In genomic region chr2:214716811-214717560, GRCh38 we compare ENCODE assay signal across 19 cellular contexts.
"Had no signal": no experiment of that assay in that cellular context is flagged by ENCODE, and none has a peak within 500 bp of the region (broad histone marks: within the 10 kb centered on the region; RNA-seq: fewer than 3 reads in every experiment).

No MANE protein-coding gene starts in this region.

- ATAC-seq: activated CD4-positive, alpha-beta T cell treated with anti-CD3 and anti-CD28 coated beads for 36 hours; activated T-helper 17 cell treated with anti-CD3 and anti-CD28 coated beads, Interleukin-2, amount 50 U/mL, for 72 hours had no signal

- H3K4me1 ChIP-seq: breast epithelium had no signal

- H3K27ac Mint-ChIP-seq: activated CD4-positive, alpha-beta memory T cell treated with anti-CD3 and anti-CD28 coated beads, Interleukin-2, amount 10 ng/mL, durations not matched to agents 7 days and 5 days; activated CD4-positive, alpha-beta T cell treated with anti-CD3 and anti-CD28 coated beads for 36 hours; activated T-helper 17 cell treated with anti-CD3 and anti-CD28 coated beads, Interleukin-2, amount 50 U/mL, for 72 hours had no signal

- H3K4me3 Mint-ChIP-seq: activated CD4-positive, alpha-beta memory T cell treated with anti-CD3 and anti-CD28 coated beads, Interleukin-2, amount 10 ng/mL, durations not matched to agents 7 days and 5 days; activated CD4-positive, alpha-beta T cell treated with anti-CD3 and anti-CD28 coated beads for 36 hours; activated T-helper 17 cell treated with anti-CD3 and anti-CD28 coated beads, Interleukin-2, amount 50 U/mL, for 72 hours had no signal

- H3K27ac ChIP-seq: breast epithelium, PC-9, SK-N-MC, VCaP had no signal

- H3K27me3 ChIP-seq: breast epithelium had no signal

- H3K4me1 Mint-ChIP-seq: activated CD4-positive, alpha-beta T cell treated with anti-CD3 and anti-CD28 coated beads for 36 hours; activated T-helper 17 cell treated with anti-CD3 and anti-CD28 coated beads, Interleukin-2, amount 50 U/mL, for 72 hours had no signal

- H3K4me2 ChIP-seq: PC-9 had no signal

- H2AFZ ChIP-seq: PC-9 had no signal

- DNase-seq: activated CD4-positive, alpha-beta memory T cell treated with anti-CD3 and anti-CD28 coated beads, Interleukin-2, amount 10 ng/mL, durations not matched to agents 7 days and 5 days; activated CD4-positive, alpha-beta T cell treated with anti-CD3 and anti-CD28 coated beads for 36 hours; activated CD4-positive, alpha-beta T cell treated with anti-CD3 and anti-CD28 coated beads, Interleukin-2, amount 50 U/mL, for 1 hour; activated naive CD4-positive, alpha-beta T cell treated with anti-CD3 and anti-CD28 coated beads, Interleukin-2, amount 50 U/mL, for 16 hours; activated T-cell treated with anti-CD3 and anti-CD28 coated beads, Interleukin-2, amount 50 U/mL, for 48 hours; aorta; caudate nucleus; KG1; NCI-H1048; NCI-H146; NCI-H187 treated with DMSO at 0.1 percent for 48 hours; NCI-H2081 treated with DMSO at 0.1 percent for 48 hours; NCI-H446; NCI-H524; PC-9 had no signal

- H3K27me3 Mint-ChIP-seq: activated CD4-positive, alpha-beta memory T cell treated with anti-CD3 and anti-CD28 coated beads, Interleukin-2, amount 10 ng/mL, durations not matched to agents 7 days and 5 days; activated CD4-positive, alpha-beta T cell treated with anti-CD3 and anti-CD28 coated beads for 36 hours; activated T-helper 17 cell treated with anti-CD3 and anti-CD28 coated beads, Interleukin-2, amount 50 U/mL, for 72 hours had no signal
